1 cellular context compared by ENCODE assay signal in the genomic region with DNA sequence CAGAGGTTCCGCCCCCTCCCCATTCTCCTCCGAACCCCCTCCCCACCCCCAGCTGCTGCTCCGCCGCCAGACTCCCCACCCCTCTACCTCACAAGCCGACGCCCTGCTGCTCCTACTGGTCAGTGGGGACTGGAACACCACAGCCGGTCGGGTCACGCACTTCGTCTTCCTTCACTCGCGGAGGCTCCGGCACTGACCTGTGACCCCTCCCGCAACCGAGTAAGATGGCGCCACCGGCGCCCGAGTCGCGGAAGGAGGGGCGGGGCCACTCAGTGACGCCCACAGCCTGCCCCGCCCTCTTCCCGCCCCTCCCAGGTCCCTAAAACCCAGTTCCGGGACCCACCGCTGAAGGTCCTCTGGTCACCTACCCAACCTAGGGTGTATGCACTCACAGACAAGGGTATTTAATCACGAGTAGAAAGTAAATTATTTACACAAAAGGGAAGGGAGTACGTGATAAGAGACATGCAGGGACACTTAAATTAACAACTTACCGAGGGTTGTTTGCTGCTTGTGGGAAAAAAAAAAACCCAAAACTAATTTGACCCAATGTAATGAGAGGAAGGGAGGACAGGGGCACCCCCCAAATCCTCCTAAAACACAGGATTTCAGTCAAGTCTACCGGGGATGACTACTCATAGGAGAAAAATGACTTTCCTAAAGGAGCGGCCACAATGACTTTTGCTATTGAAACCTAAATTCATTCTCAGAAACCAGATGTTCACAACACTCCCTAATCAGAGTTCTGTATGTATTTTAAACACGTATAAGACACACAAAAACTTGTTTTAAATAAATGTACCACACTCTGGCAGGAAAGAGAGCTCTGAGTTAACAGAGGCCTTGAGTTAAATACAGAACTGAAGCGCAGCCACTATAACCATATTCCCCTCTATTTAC.
TF ChIP-seq lines count a peak whose summit lies in the region.

A gene with protein sequence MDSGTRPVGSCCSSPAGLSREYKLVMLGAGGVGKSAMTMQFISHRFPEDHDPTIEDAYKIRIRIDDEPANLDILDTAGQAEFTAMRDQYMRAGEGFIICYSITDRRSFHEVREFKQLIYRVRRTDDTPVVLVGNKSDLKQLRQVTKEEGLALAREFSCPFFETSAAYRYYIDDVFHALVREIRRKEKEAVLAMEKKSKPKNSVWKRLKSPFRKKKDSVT (minus strand): TSS at position 194 of the 900 bp plus-strand sequence. CDS start 588 bp downstream, outside the sequence.

TF ChIP-seq in GM23338, 12 proteins besides CTCF, POLR2A, EP300 and RAD21 (continued from another document):
- TF ChIP-seq ZNF462 (CRISPR knock-in tag; IDR thresholded peaks at IDR 0.05) (no peak), JUNB (IDR thresholded peaks at IDR 0.05; ENCODE audit: unreplicated experiment) (no peak)
